ENCODE assay signal across 1 cellular context in the genomic region with DNA sequence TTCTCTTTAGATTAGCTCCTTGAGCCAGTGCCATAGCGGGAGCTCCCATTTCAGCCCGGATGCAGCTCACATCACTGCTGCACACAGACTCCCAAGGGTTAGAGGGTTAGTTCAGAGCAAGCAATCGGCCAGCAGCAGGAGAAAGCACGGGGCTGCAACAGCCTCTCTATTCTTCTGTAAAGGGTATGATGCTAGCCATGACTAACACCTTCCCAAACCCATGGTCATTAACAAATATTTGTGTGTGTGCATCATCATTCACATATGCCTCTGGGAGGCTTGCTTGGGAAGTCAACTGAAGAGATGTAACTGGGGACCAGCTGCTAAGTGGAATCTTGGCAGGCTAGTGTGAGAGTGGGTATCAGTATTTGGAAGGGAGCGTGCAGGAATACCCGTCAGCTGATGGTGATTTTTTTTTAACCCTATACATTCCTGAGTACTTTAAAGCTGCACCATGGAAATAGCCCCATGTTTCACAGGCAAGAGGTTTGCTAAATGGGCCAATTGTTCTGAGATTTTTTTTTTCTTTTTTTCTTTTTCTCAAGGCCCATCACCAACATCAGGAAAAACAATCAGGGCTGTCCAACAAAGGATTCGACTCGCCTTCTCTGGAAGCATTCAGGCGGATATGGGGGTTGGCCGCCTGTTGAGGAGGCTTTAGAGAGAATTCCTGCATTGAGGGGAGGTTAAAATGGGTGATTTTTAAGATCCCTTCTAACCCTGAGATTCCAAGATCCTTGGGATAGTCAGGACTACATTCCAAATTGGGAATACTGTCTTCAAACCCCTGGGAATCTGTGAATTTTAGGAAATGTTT.
TF ChIP-seq lines count a peak whose summit lies in the region.

No MANE protein-coding gene starts in this region.

TF ChIP-seq in IMR-90, 13 proteins besides CTCF, POLR2A, EP300 and RAD21:
- TF ChIP-seq MAFK (IDR thresholded peaks at IDR 0.05; ENCODE audit: low read depth, low read length) (peak; percentile 24; the same call in 1 of the 2 replicates), MXI1 (IDR thresholded peaks at IDR 0.05; ENCODE audit: borderline replicate concordance, low read depth, low read length) (peak; percentile 43; the same call in 1 of the 2 replicates), FOS (IDR thresholded peaks at IDR 0.05; ENCODE audit: low read depth, low read length) (peak; percentile 84), MAZ (IDR thresholded peaks at IDR 0.05; ENCODE audit: borderline replicate concordance, low read depth, low read length) (peak; percentile 27; the same call in 1 of the 2 replicates), BHLHE40 (IDR thresholded peaks at IDR 0.05; ENCODE audit: low read depth, low read length) (peak; percentile 87; the same call in 1 of the 2 replicates), RFX5 (IDR thresholded peaks at IDR 0.05; ENCODE audit: low read depth, low read length) (no peak), CEBPB (IDR thresholded peaks at IDR 0.05; ENCODE audit: low read depth, low read length) (peak; percentile 53; the same call in 1 of the 2 replicates), NFE2L2 (IDR thresholded peaks at IDR 0.05; ENCODE audit: low read depth, low read length) (no peak), RCOR1 (IDR thresholded peaks at IDR 0.05; ENCODE audit: insufficient replicate concordance, low read length) (peak; percentile 89), CHD1 (IDR thresholded peaks at IDR 0.05; ENCODE audit: low read depth, low read length) (no peak), SMC3 (IDR thresholded peaks at IDR 0.05; ENCODE audit: low read depth, low read length) (no peak)
- TF ChIP-seq, protein P1, sequence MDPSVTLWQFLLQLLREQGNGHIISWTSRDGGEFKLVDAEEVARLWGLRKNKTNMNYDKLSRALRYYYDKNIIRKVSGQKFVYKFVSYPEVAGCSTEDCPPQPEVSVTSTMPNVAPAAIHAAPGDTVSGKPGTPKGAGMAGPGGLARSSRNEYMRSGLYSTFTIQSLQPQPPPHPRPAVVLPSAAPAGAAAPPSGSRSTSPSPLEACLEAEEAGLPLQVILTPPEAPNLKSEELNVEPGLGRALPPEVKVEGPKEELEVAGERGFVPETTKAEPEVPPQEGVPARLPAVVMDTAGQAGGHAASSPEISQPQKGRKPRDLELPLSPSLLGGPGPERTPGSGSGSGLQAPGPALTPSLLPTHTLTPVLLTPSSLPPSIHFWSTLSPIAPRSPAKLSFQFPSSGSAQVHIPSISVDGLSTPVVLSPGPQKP (IDR thresholded peaks at IDR 0.05; ENCODE audit: borderline replicate concordance, low read depth, low read length): no peak
- TF ChIP-seq, protein P2, sequence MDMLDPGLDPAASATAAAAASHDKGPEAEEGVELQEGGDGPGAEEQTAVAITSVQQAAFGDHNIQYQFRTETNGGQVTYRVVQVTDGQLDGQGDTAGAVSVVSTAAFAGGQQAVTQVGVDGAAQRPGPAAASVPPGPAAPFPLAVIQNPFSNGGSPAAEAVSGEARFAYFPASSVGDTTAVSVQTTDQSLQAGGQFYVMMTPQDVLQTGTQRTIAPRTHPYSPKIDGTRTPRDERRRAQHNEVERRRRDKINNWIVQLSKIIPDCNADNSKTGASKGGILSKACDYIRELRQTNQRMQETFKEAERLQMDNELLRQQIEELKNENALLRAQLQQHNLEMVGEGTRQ (IDR thresholded peaks at IDR 0.05; ENCODE audit: low read depth, low read length): peak; percentile 76; the same call in 1 of the 2 replicates
TF ChIP-seq in IMR-90: peak in this region for 8.
